In genomic region chr6:125363360-125364121, GRCh38 we compare ENCODE assay signal across 7 cellular contexts.
DNase-seq lines count a peak whose midpoint lies in the region; ATAC-seq and TF ChIP-seq lines count a peak whose summit lies in the region.

No MANE protein-coding gene starts in this region.

- H3K4me1 Mint-ChIP-seq in HFFc6 (ENCODE audit: low read depth) = peaks cover 10% of the 10 kb centered on the region
- peaks cover 8% of the 10 kb centered on the region for H3K4me1 Mint-ChIP-seq in glutamatergic neuron (ENCODE audit: low read depth, unreplicated experiment)

- H3K27me3 Mint-ChIP-seq in HFFc6 (ENCODE audit: insufficient read depth) (no peaks in the 10 kb centered on the region; the same call in none of the 2 replicates), glutamatergic neuron (ENCODE audit: unreplicated experiment) (peaks cover 2% of the 10 kb centered on the region)

- H3K4me1 ChIP-seq in SJSA1 (replicated peaks) = peaks cover 16% of the 10 kb centered on the region

- H3K4me3 ChIP-seq in SJSA1 = peak overlapping the region; percentile 36

- no peaks in the 10 kb centered on the region for H3K36me3 Mint-ChIP-seq in HFFc6 (ENCODE audit: low read depth)
- no peaks in the 10 kb centered on the region for H3K36me3 Mint-ChIP-seq in glutamatergic neuron (ENCODE audit: unreplicated experiment)

- H3K4me3 Mint-ChIP-seq in HFFc6 = peak overlapping the region; percentile 12
- H3K4me3 Mint-ChIP-seq in glutamatergic neuron (ENCODE audit: unreplicated experiment) = peak overlapping the region; percentile 68

- H3K27me3 ChIP-seq in SJSA1 (replicated peaks) = no peaks in the 10 kb centered on the region; the same call in 1 of the 2 replicates

- peak overlapping the region; percentile 33 for H3K27ac ChIP-seq in SJSA1

- H3K9me3 Mint-ChIP-seq in HFFc6 (no peaks in the 10 kb centered on the region), glutamatergic neuron (ENCODE audit: unreplicated experiment) (peaks cover 5% of the 10 kb centered on the region)

- H3K36me3 ChIP-seq in SJSA1 = no peaks in the 10 kb centered on the region

- no peak for TF ChIP-seq CTCF in HFFc6 (IDR thresholded peaks at IDR 0.05)
- no peak for TF ChIP-seq CTCF in glutamatergic neuron (IDR thresholded peaks at IDR 0.05; ENCODE audit: partially characterized antibody, unreplicated experiment)
- TF ChIP-seq CTCF in omental fat pad (IDR thresholded peaks at IDR 0.05) = no peak

- peak; percentile 46 for ATAC-seq in omental fat pad (ENCODE audit: low FRiP score)
- no peak for ATAC-seq in HG03521 (IDR thresholded peaks at IDR 0.05; ENCODE audit: unreplicated experiment)
- ATAC-seq in HG03354 (IDR thresholded peaks at IDR 0.05; ENCODE audit: poor library complexity, severe bottlenecking, unreplicated experiment) = no peak

- H3K27ac Mint-ChIP-seq in HFFc6 = no peak overlapping the region
- peak overlapping the region; percentile 53 for H3K27ac Mint-ChIP-seq in glutamatergic neuron (ENCODE audit: unreplicated experiment)

- no peaks in the 10 kb centered on the region for H3K9me3 ChIP-seq in SJSA1 (replicated peaks)

- DNase-seq in HFFc6 = no peak
- DNase-seq in SJSA1 (ENCODE audit: low read depth in 1 of 2, low spot score in 2 of 2) = peak; percentile 82
- peak; percentile 67 for DNase-seq in glutamatergic neuron
- DNase-seq in omental fat pad (ENCODE audit: low spot score) = no peak
- DNase-seq in activated T-cell treated with anti-CD3 and anti-CD28 coated beads, Interleukin-2, amount 50 U/mL, for 48 hours = no peak

Comparison
In these comparisons a context has a peak if more than half of its experiments do, and no peak if none do; other contexts are left out.
1. DNase-seq: peak in SJSA1 (2 of 2) and glutamatergic neuron (single experiment); none in HFFc6 (single experiment), omental fat pad (single experiment) and activated T-cell treated with anti-CD3 and anti-CD28 coated beads, Interleukin-2, amount 50 U/mL, for 48 hours (0 of 2).